Comparison of ENCODE assay signal across 1 cellular context in the genomic region with DNA sequence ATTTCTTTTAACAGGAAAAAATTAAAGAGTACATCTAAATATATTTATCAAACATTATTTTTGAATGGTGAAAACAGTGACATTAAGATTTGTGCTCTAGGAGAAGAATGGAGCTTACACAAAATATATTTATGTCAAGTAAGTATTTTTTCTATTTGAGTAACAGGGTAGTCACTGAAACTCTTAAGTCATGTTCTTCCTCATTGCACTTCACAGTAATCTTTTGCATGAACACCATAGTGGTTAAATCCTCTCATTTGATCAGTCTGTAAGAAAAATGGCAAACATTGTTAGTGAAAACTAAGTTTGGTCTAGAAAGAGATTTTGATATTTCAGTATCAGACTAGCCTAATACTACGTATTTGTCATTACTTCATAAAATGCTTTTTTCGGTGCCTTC.
TF ChIP-seq lines count a peak whose summit lies in the region.

No MANE protein-coding gene starts in this region.

TF ChIP-seq in GM23338, 12 proteins besides CTCF, POLR2A, EP300 and RAD21 (continued from another document):
- TF ChIP-seq JUNB (IDR thresholded peaks at IDR 0.05; ENCODE audit: unreplicated experiment) (no peak), ZNF114 (CRISPR knock-in tag; IDR thresholded peaks at IDR 0.05) (no peak)
